18 cellular contexts compared by ENCODE assay signal in genomic region chr12:109266106-109266879, GRCh38. TPM values are rescaled to one million over a fixed set of nuclear protein-coding genes. Genes with fewer than 3 reads are reported as not detected.
DNase-seq lines count a peak whose midpoint lies in the region; ATAC-seq, FAIRE-seq and TF ChIP-seq lines count a peak whose summit lies in the region.
"Had no signal": no experiment of that assay in that cellular context is flagged by ENCODE, and none has a peak within 500 bp of the region (broad histone marks: within the 10 kb centered on the region; RNA-seq: fewer than 3 reads in every experiment).

No MANE protein-coding gene starts in this region.

- CTCF ChIA-PET in A673 (lab: Charles Lee) = no interaction called here

- FAIRE-seq in endometrium (lab: Jason Lieb, UNC) = peak; percentile 98
- FAIRE-seq: A549, GM12891, H54, HepG2, HTR-8/SVneo had no signal

- H3K9me3 ChIP-seq in vagina (no peaks in the 10 kb centered on the region), A673 (ENCODE audit: low read depth, low read length, poor library complexity, severe bottlenecking) (no peaks in the 10 kb centered on the region)
- H3K9me3 ChIP-seq: BLaER1 treated with 17β-estradiol and CSF1 and Interleukin-3, amounts not matched to agents 10 nM and 100 nM had no signal

- H3K36me3 ChIP-seq in rectal smooth muscle tissue (ENCODE audit: control insufficient read depth, insufficient read depth, low read length) (peaks cover 7% of the 10 kb centered on the region), vagina (peaks cover 0 to 43% of the 10 kb centered on the region in 2 donors), A673 (ENCODE audit: insufficient read depth, low read length, poor library complexity, severe bottlenecking) (no peaks in the 10 kb centered on the region)
- H3K36me3 ChIP-seq: BLaER1 treated with 17β-estradiol and CSF1 and Interleukin-3, amounts not matched to agents 10 nM and 100 nM had no signal

- H3K9ac ChIP-seq in rectal smooth muscle tissue (ENCODE audit: low read length) = no peak overlapping the region
- H3K9ac ChIP-seq: BLaER1 treated with 17β-estradiol and CSF1 and Interleukin-3, amounts not matched to agents 10 nM and 100 nM; GM23248 had no signal

- H3K27ac ChIP-seq in rectal smooth muscle tissue (ENCODE audit: low read depth, low read length) (peak overlapping the region; percentile 65), vagina (peak overlapping the region; percentile 72), A673 (ENCODE audit: low read depth, low read length, poor library complexity, severe bottlenecking) (no peak overlapping the region)
- H3K27ac ChIP-seq: A549; BLaER1 treated with 17β-estradiol and CSF1 and Interleukin-3, amounts not matched to agents 10 nM and 100 nM; GM23248 had no signal

- peaks cover 7% of the 10 kb centered on the region for H3K4me1 ChIP-seq in rectal smooth muscle tissue (ENCODE audit: control insufficient read depth, insufficient read depth, low read length)
- H3K4me1 ChIP-seq in vagina = no peaks in the 10 kb centered on the region
- H3K4me1 ChIP-seq in A673 (ENCODE audit: insufficient read depth, low read length, poor library complexity, severe bottlenecking) = no peaks in the 10 kb centered on the region
- H3K4me1 ChIP-seq: A549; BLaER1 treated with 17β-estradiol and CSF1 and Interleukin-3, amounts not matched to agents 10 nM and 100 nM had no signal

- TF ChIP-seq CTCF in vagina (IDR thresholded peaks at IDR 0.05) = no peak
- TF ChIP-seq CTCF in A673 (conservative IDR thresholded peaks at IDR 0.05; ENCODE audit: low read depth, low read length) = no peak

- BruUV-seq in A673 (replicated peaks; lab: Mats Ljungman, UMichigan) = no TSS peak

- no peak overlapping the region for H3K4me3 ChIP-seq in rectal smooth muscle tissue (ENCODE audit: low read length)
- no peak overlapping the region for H3K4me3 ChIP-seq in vagina
- H3K4me3 ChIP-seq in A673 (ENCODE audit: low read depth, low read length, poor library complexity, severe bottlenecking) = no peak overlapping the region
- H3K4me3 ChIP-seq: A549; BLaER1 treated with 17β-estradiol and CSF1 and Interleukin-3, amounts not matched to agents 10 nM and 100 nM; GM23248 had no signal

- DNase-seq in GM04503 (ENCODE audit: low read depth) (peak; percentile 8), vagina (ENCODE audit: extremely low spot score in 2 of 2) (no peak), A673 (ENCODE audit: low spot score) (no peak), iPS-NIHi7 (ENCODE audit: extremely low spot score) (no peak), left lobe of liver (ENCODE audit: low spot score) (no peak)
- DNase-seq: AML-193; CD4-positive, CD25-positive, alpha-beta regulatory T cell; DMS53; GM23248 had no signal

- TF ChIP-seq POLR2A in vagina (IDR thresholded peaks at IDR 0.05) = no peak

- POLR2A ChIA-PET in A673 (lab: Charles Lee; ENCODE audit: low non-redundant PET) = no interaction called here

- ATAC-seq in left lobe of liver = no peak
- ATAC-seq: A549, HCT116, HepG2 had no signal

- intact Hi-C loops in vagina (cut with DNase I) (loop anchor here (5.0 kb wide), 1 partner anchor 121 kb away; no protein-coding TSS in a partner anchor), A673 (cut with micrococcal nuclease; ENCODE audit: unreplicated experiment) (no loop called here)

- no peaks in the 10 kb centered on the region for H3K27me3 ChIP-seq in rectal smooth muscle tissue (ENCODE audit: control insufficient read depth, insufficient read depth, low read length)
- no peaks in the 10 kb centered on the region for H3K27me3 ChIP-seq in vagina
- no peaks in the 10 kb centered on the region for H3K27me3 ChIP-seq in A673 (replicated peaks; ENCODE audit: insufficient read depth, low read depth, low read length, poor library complexity)
- H3K27me3 ChIP-seq: BLaER1 treated with 17β-estradiol and CSF1 and Interleukin-3, amounts not matched to agents 10 nM and 100 nM had no signal

RNA-seq across cellular contexts. Expression of gene FOXN4, which starts 42.8 kb away (rescaled TPM):
- total RNA-seq in vagina (not detected), A673 (2021) (not detected in 2 replicates), left lobe of liver (0.10 TPM)
- total RNA-seq: CD4-positive, CD25-positive, alpha-beta regulatory T cell; GM23248 had no signal
